ENCODE assay signal across 21 cellular contexts in the genomic region with DNA sequence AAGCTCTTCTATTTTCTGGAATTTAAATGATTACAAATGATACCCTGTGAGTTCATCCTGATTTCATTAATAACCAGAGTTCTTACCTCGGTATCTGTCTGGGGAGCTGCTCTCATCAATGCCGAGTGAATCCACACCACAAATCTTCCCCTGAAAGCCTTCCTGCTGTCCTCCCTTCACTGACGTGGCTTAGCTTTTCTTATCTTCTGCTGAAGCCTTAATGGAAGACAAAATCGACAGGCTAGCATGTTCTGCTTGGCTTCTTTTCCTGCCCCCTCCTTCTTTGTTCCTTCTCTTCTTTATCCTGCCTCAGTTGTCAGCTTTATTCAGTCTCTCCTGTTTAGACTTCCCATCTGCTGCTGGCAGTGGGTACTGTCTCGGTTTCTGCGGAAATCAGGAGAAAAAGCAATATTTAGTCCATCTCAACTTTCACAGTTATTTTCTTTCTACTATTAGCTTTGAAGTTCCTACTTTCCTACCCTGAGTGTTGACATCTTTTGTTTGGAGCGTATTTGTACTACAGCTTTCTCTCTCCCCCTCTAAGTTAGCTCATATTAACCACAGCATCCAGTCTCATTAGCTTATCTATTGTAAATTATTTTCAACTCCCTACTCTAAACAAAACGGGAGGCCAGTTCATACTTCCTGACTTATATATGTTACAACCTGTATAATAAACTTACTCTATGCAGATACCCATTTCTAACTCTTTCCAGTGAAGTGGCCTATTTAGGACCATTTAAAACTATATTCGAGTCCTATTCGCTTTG.
"Had no signal": no experiment of that assay in that cellular context is flagged by ENCODE, and none has a peak within 500 bp of the region (broad histone marks: within the 10 kb centered on the region; RNA-seq: fewer than 3 reads in every experiment).

No MANE protein-coding gene starts in this region.

- H3K27me3 Mint-ChIP-seq: dendritic cell treated with granulocyte-macrophage colony-stimulating factor and Interleukin-4, amounts not matched to agents 40 ng/mL and 50 ng/mL, for 4 days; effector memory CD8-positive, alpha-beta T cell had no signal

- H3K4me3 ChIP-seq: ascending aorta, lung, sigmoid colon, thyroid gland had no signal

- H3K4me1 ChIP-seq: ascending aorta, foreskin keratinocyte, parathyroid adenoma, sigmoid colon, thyroid gland had no signal

- H3K4me1 Mint-ChIP-seq: activated CD4-positive, alpha-beta T cell treated with anti-CD3 and anti-CD28 coated beads, Interleukin-2, amount 10 ng/mL, durations not matched to agents 7 days and 5 days had no signal

- ATAC-seq: activated CD8-positive, alpha-beta T cell treated with anti-CD3 and anti-CD28 coated beads, Interleukin-2, amount 10 ng/mL, durations not matched to agents 7 days and 5 days; activated T-cell treated with anti-CD3 and anti-CD28 coated beads, Interleukin-2, amount 50 U/mL, for 72 hours; effector memory CD8-positive, alpha-beta T cell had no signal

- H3K9me3 ChIP-seq: thyroid gland had no signal

- FAIRE-seq: bronchial epithelial cell, islet of Langerhans had no signal

- H3K36me3 ChIP-seq: ascending aorta, sigmoid colon, thyroid gland had no signal

- H3K27ac Mint-ChIP-seq: activated CD4-positive, alpha-beta T cell treated with anti-CD3 and anti-CD28 coated beads, Interleukin-2, amount 10 ng/mL, durations not matched to agents 7 days and 5 days; activated CD8-positive, alpha-beta T cell treated with anti-CD3 and anti-CD28 coated beads, Interleukin-2, amount 10 ng/mL, durations not matched to agents 7 days and 5 days; activated T-cell treated with anti-CD3 and anti-CD28 coated beads, Interleukin-2, amount 50 U/mL, for 72 hours; dendritic cell treated with granulocyte-macrophage colony-stimulating factor and Interleukin-4, amounts not matched to agents 40 ng/mL and 50 ng/mL, for 4 days; effector memory CD8-positive, alpha-beta T cell had no signal

- H2AFZ ChIP-seq: parathyroid adenoma had no signal

- H3K27ac ChIP-seq: ascending aorta, foreskin keratinocyte, parathyroid adenoma, thyroid gland had no signal

- DNase-seq: activated CD4-positive, alpha-beta T cell treated with anti-CD3 and anti-CD28 coated beads, Interleukin-2, amount 10 ng/mL, durations not matched to agents 7 days and 5 days; activated CD8-positive, alpha-beta memory T cell treated with anti-CD3 and anti-CD28 coated beads, Interleukin-2, amount 50 U/mL, for 4 hours; activated CD8-positive, alpha-beta T cell treated with anti-CD3 and anti-CD28 coated beads, Interleukin-2, amount 10 ng/mL, durations not matched to agents 7 days and 5 days; activated effector memory CD4-positive, alpha-beta T cell treated with anti-CD3 and anti-CD28 coated beads, Interleukin-2, amount 50 U/mL, for 16 hours; activated naive CD4-positive, alpha-beta T cell treated with anti-CD3 and anti-CD28 coated beads, Interleukin-2, amount 50 U/mL, for 16 hours; activated T-cell treated with anti-CD3 and anti-CD28 coated beads, Interleukin-2, amount 50 U/mL, for 72 hours; effector memory CD8-positive, alpha-beta T cell; hippocampal formation; left cardiac atrium; sigmoid colon; stimulated activated naive CD4-positive, alpha-beta T cell treated with Interleukin-2 at 50 U/mL for 16 hours; T-helper 1 cell; T1000; thyroid gland had no signal

- H3K27me3 ChIP-seq: ascending aorta, sigmoid colon, thyroid gland had no signal

- H3K79me2 ChIP-seq: parathyroid adenoma had no signal

- H3K4me3 Mint-ChIP-seq: activated CD4-positive, alpha-beta T cell treated with anti-CD3 and anti-CD28 coated beads, Interleukin-2, amount 10 ng/mL, durations not matched to agents 7 days and 5 days; activated CD8-positive, alpha-beta T cell treated with anti-CD3 and anti-CD28 coated beads, Interleukin-2, amount 10 ng/mL, durations not matched to agents 7 days and 5 days; activated T-cell treated with anti-CD3 and anti-CD28 coated beads, Interleukin-2, amount 50 U/mL, for 72 hours; dendritic cell treated with granulocyte-macrophage colony-stimulating factor and Interleukin-4, amounts not matched to agents 40 ng/mL and 50 ng/mL, for 4 days; effector memory CD8-positive, alpha-beta T cell had no signal

- H3K9ac ChIP-seq: parathyroid adenoma had no signal
